In the genomic region with DNA sequence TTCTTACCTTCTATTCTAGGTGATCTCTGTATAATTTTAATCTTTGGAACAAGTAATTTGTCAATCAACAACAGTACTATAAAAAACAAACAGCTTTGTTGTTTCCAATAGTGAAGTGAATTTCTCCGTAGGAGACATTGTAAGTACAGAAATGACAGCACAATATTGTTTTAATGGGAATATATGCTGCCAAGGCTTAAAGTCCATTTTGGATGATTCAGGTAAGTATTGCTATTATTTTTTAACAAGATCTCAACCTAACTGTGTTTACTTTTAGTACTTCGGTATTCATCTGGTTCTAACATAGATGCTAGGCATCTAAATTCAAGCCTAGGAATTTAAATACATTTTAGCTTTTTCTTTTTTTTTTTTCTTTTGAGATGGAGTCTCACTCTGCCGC, we compare ENCODE assay signal across 34 cellular contexts.
"Had no signal": no experiment of that assay in that cellular context is flagged by ENCODE, and none has a peak within 500 bp of the region (broad histone marks: within the 10 kb centered on the region; RNA-seq: fewer than 3 reads in every experiment).

No MANE protein-coding gene starts in this region.

- H3K9me3 ChIP-seq: MG63 had no signal

- H3K27me3 ChIP-seq: MG63 had no signal

- DNase-seq: Karpas-422, Kasumi-1, MG63, MM.1S, MV-4-11, NCI-H1048, NCI-H1092, NCI-H1092 treated with DMSO at 0.1 percent for 48 hours, NCI-H1105, NCI-H1105 treated with DMSO at 0.1 percent for 48 hours, NCI-H1417, NCI-H1417 treated with DMSO at 0.1 percent for 48 hours, NCI-H1436, NCI-H1436 treated with DMSO at 0.1 percent for 48 hours, NCI-H146, NCI-H1694, NCI-H1694 treated with DMSO at 0.1 percent for 48 hours, NCI-H187, NCI-H187 treated with DMSO at 0.1 percent for 48 hours, NCI-H1930, NCI-H2029, NCI-H2029 treated with DMSO at 0.1 percent for 48 hours, NCI-H2081, NCI-H2081 treated with DMSO at 0.1 percent for 48 hours, NCI-H2107, NCI-H2171, NCI-H2171 treated with DMSO at 0.1 percent for 48 hours, NCI-H2227 treated with DMSO at 0.1 percent for 48 hours, NCI-H226, NCI-H345, NCI-H446, NCI-H446 treated with DMSO at 0.1 percent for 48 hours, NCI-H510A, NCI-H510A treated with DMSO at 0.1 percent for 48 hours had no signal

- H3K4me3 ChIP-seq: MG63 had no signal

- H3K36me3 ChIP-seq: MG63 had no signal
